In the genomic region with DNA sequence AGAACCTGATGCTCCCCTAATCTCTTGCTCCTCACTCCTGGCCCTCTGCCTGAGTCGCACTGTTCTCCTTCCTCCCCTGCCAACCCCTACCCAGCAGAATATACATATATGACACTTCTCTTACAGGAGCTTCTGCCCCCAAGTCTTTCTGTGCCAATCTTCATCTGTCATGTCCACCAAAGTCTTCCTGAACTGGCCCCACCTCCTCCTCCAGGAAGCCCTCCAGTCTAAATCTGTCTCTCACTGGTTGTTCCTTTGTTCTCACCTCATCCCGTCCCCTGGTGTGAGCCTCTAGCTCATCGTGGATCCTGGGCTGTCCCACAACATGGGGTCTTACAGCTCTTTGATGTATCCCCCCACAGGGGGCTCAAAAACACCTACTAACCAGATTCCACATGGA, we compare ENCODE assay signal across 18 cellular contexts. TPM values are rescaled to one million over a fixed set of nuclear protein-coding genes. Genes with fewer than 3 reads are reported as not detected.
A peak's percentile ranks its signal among the peaks of the same experiment; 100 is the strongest.
DNase-seq lines count a peak whose midpoint lies in the region; ATAC-seq, FAIRE-seq and TF ChIP-seq lines count a peak whose summit lies in the region.
"Had no signal": no experiment of that assay in that cellular context is flagged by ENCODE, and none has a peak within 500 bp of the region (broad histone marks: within the 10 kb centered on the region; RNA-seq: fewer than 3 reads in every experiment).

No MANE protein-coding gene starts in this region.

- H3K9me3 ChIP-seq in PC-3 (ENCODE audit: low read length), result no peaks in the 10 kb centered on the region
- no peaks in the 10 kb centered on the region for H3K9me3 ChIP-seq in K562 (replicated peaks; ENCODE audit: control insufficient read depth, insufficient read depth, low read depth, low read length)
- H3K9me3 ChIP-seq in neural progenitor cell (ENCODE audit: low read depth), result no peaks in the 10 kb centered on the region
- no peaks in the 10 kb centered on the region for H3K9me3 ChIP-seq in gastroesophageal sphincter
- H3K9me3 ChIP-seq: Caco-2, HAP-1 had no signal

- peaks cover 18% of the 10 kb centered on the region for H3K27me3 Mint-ChIP-seq in neural progenitor cell (ENCODE audit: insufficient read depth, low read depth)

- DNase-seq in PC-3 (no peak), K562 (ENCODE audit: extremely low read depth in 1 of 4, low spot score in 3 of 4) (no peak), neural progenitor cell (ENCODE audit: low spot score) (no peak), SW 1271 (lab: John Stamatoyannopoulos, UW) (no peak)
- DNase-seq: AML-193; Caco-2; CD4-positive, alpha-beta T cell; DMS153; GF-D8 had no signal

- H3K4me1 Mint-ChIP-seq in neural progenitor cell, result peaks cover 16% of the 10 kb centered on the region

- H3K4me2 ChIP-seq in PC-3 (ENCODE audit: low read length) (0 out of 2 replicates have a peak overlapping the region, but pooled peaks have one; percentile 8), K562 (ENCODE audit: insufficient read depth, low read length) (no peak overlapping the region), neural progenitor cell (no peak overlapping the region)

- no peak for FAIRE-seq in K562 (lab: Jason Lieb, UNC)
- FAIRE-seq: A204.1 had no signal

- intact Hi-C loops in PC-3 (cut with micrococcal nuclease) (no loop called here), K562 (cut with micrococcal nuclease) (no loop called here)

- ATAC-seq in PC-3 (no peak), K562 (no peak), GM21526 (IDR thresholded peaks at IDR 0.05; ENCODE audit: low FRiP score, unreplicated experiment) (no peak), gastroesophageal sphincter (no peak), GM19467 (IDR thresholded peaks at IDR 0.05; ENCODE audit: unreplicated experiment) (no peak)

- H3K36me3 Mint-ChIP-seq in neural progenitor cell, result no peaks in the 10 kb centered on the region

- H3K79me2 ChIP-seq in PC-3 (ENCODE audit: low read length), result no peaks in the 10 kb centered on the region
- H3K79me2 ChIP-seq in K562 (ENCODE audit: control insufficient read depth, insufficient read depth, low read length), result no peaks in the 10 kb centered on the region
- no peaks in the 10 kb centered on the region for H3K79me2 ChIP-seq in neural progenitor cell (ENCODE audit: low read depth)

- TF ChIP-seq POLR2A in K562 (conservative IDR thresholded peaks at IDR 0.05) (no peak), gastroesophageal sphincter (IDR thresholded peaks at IDR 0.05) (no peak)

- H3K4me3 ChIP-seq in PC-3 (ENCODE audit: low read length) (no peak overlapping the region), K562 (no peak overlapping the region), neural progenitor cell (no peak overlapping the region), gastroesophageal sphincter (no peak overlapping the region)
- H3K4me3 ChIP-seq: HAP-1 had no signal

- POLR2A ChIA-PET in PC-3 (lab: Charles Lee; ENCODE audit: unreplicated experiment) (interaction anchor here (0.6 kb wide), 1 partner anchor 8 kb away, joined by 4 read pairs; no protein-coding TSS in a partner anchor), K562 (lab: Yijun Ruan, JAX) (interaction anchor here (1.2 kb wide), 1 partner anchor 11 kb away, joined by 4 read pairs; no protein-coding TSS in a partner anchor)

- H3K27ac Mint-ChIP-seq in neural progenitor cell, result peak overlapping the region; percentile 35
- H3K27ac Mint-ChIP-seq: CD4-positive, alpha-beta T cell had no signal

- in situ Hi-C loops in K562 (cut with MboI), result no loop called here

- BruUV-seq in PC-3 (replicated peaks; lab: Mats Ljungman, UMichigan) (no TSS peak), K562 (replicated peaks; lab: Mats Ljungman, UMichigan) (no TSS peak)

- no peaks in the 10 kb centered on the region for H3K9me3 Mint-ChIP-seq in neural progenitor cell
- H3K9me3 Mint-ChIP-seq: CD4-positive, alpha-beta T cell had no signal

- H3K9me2 ChIP-seq in PC-3 (replicated peaks; ENCODE audit: low read length), result no peaks in the 10 kb centered on the region

- H3K4me1 ChIP-seq in PC-3 (ENCODE audit: insufficient read depth, low read length) (peaks cover 7% of the 10 kb centered on the region; the same call in 1 of the 2 replicates), K562 (replicated peaks in 1 of 2; ENCODE audit: control insufficient read depth in 2 of 2, insufficient read depth in 2 of 2, low read length in 2 of 2) (0 out of 5 replicates have a peak, but pooled peaks cover 0 to 7% of the 10 kb centered on the region in 2 experiments), neural progenitor cell (peaks cover 12% of the 10 kb centered on the region), gastroesophageal sphincter (no peaks in the 10 kb centered on the region)
- H3K4me1 ChIP-seq: Caco-2 had no signal

- TF ChIP-seq CTCF in PC-3 (conservative IDR thresholded peaks at IDR 0.05; ENCODE audit: low read depth, low read length) (no peak), K562 (IDR thresholded peaks at IDR 0.05 in 2 of 3, conservative IDR thresholded peaks at IDR 0.05 in 1 of 3; ENCODE audit: insufficient read depth in 2 of 3, low read depth in 1 of 3, low read length in 3 of 3) (no peak), neural progenitor cell (IDR thresholded peaks at IDR 0.05) (no peak), gastroesophageal sphincter (IDR thresholded peaks at IDR 0.05) (no peak)

- H3K9ac ChIP-seq in PC-3 (ENCODE audit: low read length) (no peak overlapping the region), K562 (ENCODE audit: insufficient read depth in 1 of 2, low read depth in 2 of 2, low read length in 2 of 2) (no peak overlapping the region), neural progenitor cell (no peak overlapping the region)

- no peaks in the 10 kb centered on the region for H3F3A ChIP-seq in PC-3 (ENCODE audit: low read length, unreplicated experiment)
- H3F3A ChIP-seq in neural progenitor cell (ENCODE audit: low read depth), result no peaks in the 10 kb centered on the region

- H2AFZ ChIP-seq in PC-3 (ENCODE audit: low read length) (no peak overlapping the region), K562 (ENCODE audit: low read depth, low read length) (no peak overlapping the region), neural progenitor cell (replicated peaks) (no peak overlapping the region)

- H3K27me3 ChIP-seq in PC-3 (ENCODE audit: low read length), result peaks cover 60% of the 10 kb centered on the region
- peaks cover 46 to 82% of the 10 kb centered on the region in 2 experiments for H3K27me3 ChIP-seq in K562 (ENCODE audit: control insufficient read depth in 2 of 2, insufficient read depth in 2 of 2, low read length in 2 of 2)
- peaks cover 50% of the 10 kb centered on the region for H3K27me3 ChIP-seq in neural progenitor cell
- peaks cover 94% of the 10 kb centered on the region for H3K27me3 ChIP-seq in gastroesophageal sphincter

- TF ChIP-seq EP300 in K562 (IDR thresholded peaks at IDR 0.05; ENCODE audit: low read length), result no peak
- TF ChIP-seq EP300 in gastroesophageal sphincter (IDR thresholded peaks at IDR 0.05), result no peak

- TF ChIP-seq RAD21 in K562 (CRISPR knock-in tag; conservative IDR thresholded peaks at IDR 0.05 in 1 of 2, IDR thresholded peaks at IDR 0.05 in 1 of 2), result no peak

- H3K27ac ChIP-seq in PC-3 (ENCODE audit: low read length) (no peak overlapping the region), K562 (ENCODE audit: extremely low read depth, low read depth, low read length) (no peak overlapping the region), neural progenitor cell (no peak overlapping the region), gastroesophageal sphincter (no peak overlapping the region)
- H3K27ac ChIP-seq: C4-2B had no signal

- no peak overlapping the region for H3K4me3 Mint-ChIP-seq in neural progenitor cell
- H3K4me3 Mint-ChIP-seq: CD4-positive, alpha-beta T cell had no signal

- peaks cover 2% of the 10 kb centered on the region for H3K9me1 ChIP-seq in K562 (ENCODE audit: control insufficient read depth, insufficient read depth, low read length)

- H4K20me1 ChIP-seq in PC-3 (ENCODE audit: low read length) (no peaks in the 10 kb centered on the region), K562 (replicated peaks; ENCODE audit: control insufficient read depth, insufficient read depth, low read length) (peaks cover 33% of the 10 kb centered on the region), neural progenitor cell (ENCODE audit: low read depth) (no peaks in the 10 kb centered on the region)

- 3% methylated on average over 3 of the region's 3 CpGs for WGBS in K562 (ENCODE audit: insufficient coverage, low coverage, missing lambda C conversion rate)
- WGBS in gastroesophageal sphincter (ENCODE audit: low coverage in 1 of 2), 2 donors, result 50 to 100% methylated on average over 1 to 3 of the region's 3 CpGs

- H3K36me3 ChIP-seq in PC-3 (ENCODE audit: low read depth, low read length) (no peaks in the 10 kb centered on the region), K562 (ENCODE audit: control insufficient read depth, insufficient read depth, low read length) (no peaks in the 10 kb centered on the region), neural progenitor cell (no peaks in the 10 kb centered on the region), gastroesophageal sphincter (no peaks in the 10 kb centered on the region)
- H3K36me3 ChIP-seq: HAP-1 had no signal

- CTCF ChIA-PET in PC-3 (lab: Charles Lee), result no interaction called here
- CTCF ChIA-PET in K562 (lab: Yijun Ruan, JAX; ENCODE audit: low intra/inter-chr PET ratio), result no interaction called here

RNA-seq across cellular contexts. Expression of gene CRHR1, which starts 8.3 kb away (rescaled TPM):
- total RNA-seq in PC-3 (2014; rRNA removed) (not detected in 2 replicates), K562 (2014; rRNA removed) (not detected in 2 replicates), K562 (2014; rRNA removed; fragmentation: Illumina TruSeq; extraction: Trizol) (not detected in 2 replicates), K562 (2015; rRNA removed; fragmentation: Illumina TruSeq; extraction: Trizol) (not detected in 2 replicates), K562 (2021) (not detected in 2 replicates), neural progenitor cell (ENCODE audit: low replicate concordance) (2.9 and 3.4 TPM in 2 replicates), gastroesophageal sphincter (under 1 TPM in 3 of 4 donors, not detected in 1; 0.10 to 0.54 (median 0.35) TPM)
- not detected in 2 replicates for total RNA-seq in K562 (2011; cell fraction: chromatin; rRNA removed; ENCODE audit: low replicate concordance)
- total RNA-seq in K562 (2011; cell fraction: nucleolus; rRNA removed), result not detected in 2 replicates
- not detected in 2 replicates for total RNA-seq in K562 (2011; cell fraction: nucleoplasm; rRNA removed)
- polyA plus RNA-seq in K562 (2011; rRNA removed) (not detected in 2 replicates), K562 (2014; fragmentation: Illumina TruSeq; extraction: Trizol) (not detected in 2 replicates), K562 (2014; fragmentation: Nextera tagmentation; extraction: Ambion mirVana) (not detected), K562 (2014; rRNA removed) (0.05 TPM in 1 of 2 replicates, not detected in the other)
- polyA plus RNA-seq in K562 (2011; cell fraction: cytosol; rRNA removed), result not detected in 2 replicates
- polyA plus RNA-seq in K562 (2011; cell fraction: nucleus; rRNA removed), result not detected in 2 replicates
- not detected in 2 replicates for polyA plus RNA-seq in K562 (2012)
- polyA minus RNA-seq in K562 (2011; rRNA and poly(A)+ RNA removed), result not detected in 2 replicates
- not detected in 2 replicates for polyA minus RNA-seq in K562 (2011; cell fraction: cytosol; rRNA and poly(A)+ RNA removed)
- polyA minus RNA-seq in K562 (2011; cell fraction: nucleus; rRNA and poly(A)+ RNA removed), result not detected in 2 replicates
- total RNA-seq: Caco-2; CD4-positive, alpha-beta T cell; HT-29 had no signal
- polyA plus RNA-seq: BJ had no signal

RNA-seq across cellular contexts. Expression of gene SPPL2C, which starts 52.2 kb away (rescaled TPM):
- total RNA-seq in PC-3 (2014; rRNA removed) (not detected in 2 replicates), K562 (2014; rRNA removed) (not detected in 2 replicates), K562 (2014; rRNA removed; fragmentation: Illumina TruSeq; extraction: Trizol) (not detected in 2 replicates), K562 (2015; rRNA removed; fragmentation: Illumina TruSeq; extraction: Trizol) (not detected in 2 replicates), K562 (2021) (not detected in 2 replicates), neural progenitor cell (ENCODE audit: low replicate concordance) (not detected in 2 replicates), gastroesophageal sphincter (not detected)
- total RNA-seq in K562 (2011; cell fraction: chromatin; rRNA removed; ENCODE audit: low replicate concordance), result not detected in 2 replicates
- total RNA-seq in K562 (2011; cell fraction: nucleolus; rRNA removed), result not detected in 2 replicates
- not detected in 2 replicates for total RNA-seq in K562 (2011; cell fraction: nucleoplasm; rRNA removed)
- polyA plus RNA-seq in K562 (2011; rRNA removed) (not detected in 2 replicates), K562 (2014; fragmentation: Illumina TruSeq; extraction: Trizol) (not detected in 2 replicates), K562 (2014; fragmentation: Nextera tagmentation; extraction: Ambion mirVana) (not detected), K562 (2014; rRNA removed) (not detected in 2 replicates)
- polyA plus RNA-seq in K562 (2011; cell fraction: cytosol; rRNA removed), result not detected in 2 replicates
- not detected in 2 replicates for polyA plus RNA-seq in K562 (2011; cell fraction: nucleus; rRNA removed)
- polyA plus RNA-seq in K562 (2012), result not detected in 2 replicates
- not detected in 2 replicates for polyA minus RNA-seq in K562 (2011; rRNA and poly(A)+ RNA removed)
- not detected in 2 replicates for polyA minus RNA-seq in K562 (2011; cell fraction: cytosol; rRNA and poly(A)+ RNA removed)
- polyA minus RNA-seq in K562 (2011; cell fraction: nucleus; rRNA and poly(A)+ RNA removed), result not detected in 2 replicates
- total RNA-seq: Caco-2; CD4-positive, alpha-beta T cell; H4; HT-29 had no signal
- polyA plus RNA-seq: BJ had no signal
